ENCODE assay signal across 8 cellular contexts in genomic region chr2:86105252-86105968, GRCh38. TPM values are rescaled to one million over a fixed set of nuclear protein-coding genes. Genes with fewer than 3 reads are reported as not detected.
DNase-seq lines count a peak whose midpoint lies in the region; ATAC-seq and TF ChIP-seq lines count a peak whose summit lies in the region.

POLR1A (minus strand) TSS chr2:86105886; CDS start chr2:86105776, 110 bp downstream.

- peaks cover 1% of the 10 kb centered on the region for H3K36me3 ChIP-seq in kidney epithelial cell (ENCODE audit: control insufficient read depth, insufficient read depth, low read length)

- no peaks in the 10 kb centered on the region for H3K27me3 ChIP-seq in kidney epithelial cell (ENCODE audit: control insufficient read depth, insufficient read depth, low read length)

- peak; percentile 79 for DNase-seq in AG08396 (ENCODE audit: low spot score)
- DNase-seq in NCI-H446 treated with DMSO at 0.1 percent for 48 hours (lab: John Stamatoyannopoulos, UW) = peak; percentile 89
- DNase-seq in activated CD4-positive, alpha-beta T cell treated with anti-CD3 and anti-CD28 coated beads for 1 hour = peak; percentile 74
- DNase-seq in cerebellum (ENCODE audit: low spot score) = peak; percentile 90
- peak; percentile 82 for DNase-seq in kidney epithelial cell (ENCODE audit: low read depth)
- peak; percentile 87 for DNase-seq in stimulated activated CD4-positive, alpha-beta T cell treated with anti-CD3 and anti-CD28 coated beads, Interleukin-15, amount 100 ng/mL, for 24 hours

- no peak for TF ChIP-seq CTCF in kidney epithelial cell (IDR thresholded peaks at IDR 0.05; ENCODE audit: insufficient read depth, low read length, poor library complexity, severe bottlenecking)

- H3K4me3 ChIP-seq in kidney epithelial cell (ENCODE audit: low read depth, low read length) = peak within 1 kb of the TSS; percentile 98

- ATAC-seq in GM19035 (IDR thresholded peaks at IDR 0.05; ENCODE audit: unreplicated experiment) (peak; percentile 69), HG03378 (IDR thresholded peaks at IDR 0.05; ENCODE audit: unreplicated experiment) (peak; percentile 63)

RNA-seq across cellular contexts. Expression of gene POLR1A, which starts in this region (rescaled TPM):
- total RNA-seq in cerebellum (16.6 TPM), kidney epithelial cell (33.7 and 36.8 TPM in 2 replicates)

Comparison
In these comparisons a context has a peak if more than half of its experiments do, and no peak if none do; other contexts are left out.
1. Peak in every context shown above with its lines: DNase-seq, ATAC-seq and H3K4me3 ChIP-seq.